1 cellular context compared by ENCODE assay signal in the genomic region with DNA sequence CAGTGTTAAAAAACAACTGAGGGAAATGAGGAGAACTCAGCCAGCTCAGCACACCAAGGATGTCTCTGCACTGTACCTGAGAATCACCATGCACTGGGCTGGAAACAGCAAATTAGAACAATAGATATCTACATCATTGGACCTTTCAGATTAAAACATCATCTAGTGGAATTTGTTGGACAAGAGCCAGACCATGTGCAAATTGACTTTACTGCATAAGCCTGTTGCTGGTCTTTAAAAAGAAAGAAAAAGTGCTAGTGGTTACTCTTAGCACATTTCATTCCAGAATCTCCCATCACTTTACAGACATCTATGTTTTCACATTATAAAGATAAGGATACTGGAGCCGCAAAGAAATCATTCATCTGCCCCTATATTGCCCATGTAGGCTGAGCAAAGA.
TF ChIP-seq lines count a peak whose summit lies in the region.

No MANE protein-coding gene starts in this region.

TF ChIP-seq in WTC11, 78 proteins besides CTCF, POLR2A, EP300 and RAD21 (continued from another document):
- TF ChIP-seq SMAD3 (CRISPR knock-in tag; IDR thresholded peaks at IDR 0.05; ENCODE audit: borderline replicate concordance): no peak
- TF ChIP-seq ESRRA (CRISPR knock-in tag; IDR thresholded peaks at IDR 0.05; ENCODE audit: borderline replicate concordance): no peak
- TF ChIP-seq, protein P1, sequence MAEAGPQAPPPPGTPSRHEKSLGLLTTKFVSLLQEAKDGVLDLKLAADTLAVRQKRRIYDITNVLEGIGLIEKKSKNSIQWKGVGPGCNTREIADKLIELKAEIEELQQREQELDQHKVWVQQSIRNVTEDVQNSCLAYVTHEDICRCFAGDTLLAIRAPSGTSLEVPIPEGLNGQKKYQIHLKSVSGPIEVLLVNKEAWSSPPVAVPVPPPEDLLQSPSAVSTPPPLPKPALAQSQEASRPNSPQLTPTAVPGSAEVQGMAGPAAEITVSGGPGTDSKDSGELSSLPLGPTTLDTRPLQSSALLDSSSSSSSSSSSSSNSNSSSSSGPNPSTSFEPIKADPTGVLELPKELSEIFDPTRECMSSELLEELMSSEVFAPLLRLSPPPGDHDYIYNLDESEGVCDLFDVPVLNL (CRISPR knock-in tag; IDR thresholded peaks at IDR 0.05; ENCODE audit: borderline replicate concordance, low read depth): no peak
- TF ChIP-seq, protein P2, sequence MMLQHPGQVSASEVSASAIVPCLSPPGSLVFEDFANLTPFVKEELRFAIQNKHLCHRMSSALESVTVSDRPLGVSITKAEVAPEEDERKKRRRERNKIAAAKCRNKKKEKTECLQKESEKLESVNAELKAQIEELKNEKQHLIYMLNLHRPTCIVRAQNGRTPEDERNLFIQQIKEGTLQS (CRISPR knock-in tag; conservative IDR thresholded peaks at IDR 0.05): no peak
- no peak for TF ChIP-seq ZNF416 (CRISPR knock-in tag; IDR thresholded peaks at IDR 0.05)
- no peak for TF ChIP-seq ATF1 (CRISPR knock-in tag; IDR thresholded peaks at IDR 0.05)
- TF ChIP-seq GRHL2 (CRISPR knock-in tag; IDR thresholded peaks at IDR 0.05; ENCODE audit: insufficient replicate concordance, severe bottlenecking): no peak
- no peak for TF ChIP-seq CREB1 (CRISPR knock-in tag; IDR thresholded peaks at IDR 0.05)
- TF ChIP-seq, protein P3, sequence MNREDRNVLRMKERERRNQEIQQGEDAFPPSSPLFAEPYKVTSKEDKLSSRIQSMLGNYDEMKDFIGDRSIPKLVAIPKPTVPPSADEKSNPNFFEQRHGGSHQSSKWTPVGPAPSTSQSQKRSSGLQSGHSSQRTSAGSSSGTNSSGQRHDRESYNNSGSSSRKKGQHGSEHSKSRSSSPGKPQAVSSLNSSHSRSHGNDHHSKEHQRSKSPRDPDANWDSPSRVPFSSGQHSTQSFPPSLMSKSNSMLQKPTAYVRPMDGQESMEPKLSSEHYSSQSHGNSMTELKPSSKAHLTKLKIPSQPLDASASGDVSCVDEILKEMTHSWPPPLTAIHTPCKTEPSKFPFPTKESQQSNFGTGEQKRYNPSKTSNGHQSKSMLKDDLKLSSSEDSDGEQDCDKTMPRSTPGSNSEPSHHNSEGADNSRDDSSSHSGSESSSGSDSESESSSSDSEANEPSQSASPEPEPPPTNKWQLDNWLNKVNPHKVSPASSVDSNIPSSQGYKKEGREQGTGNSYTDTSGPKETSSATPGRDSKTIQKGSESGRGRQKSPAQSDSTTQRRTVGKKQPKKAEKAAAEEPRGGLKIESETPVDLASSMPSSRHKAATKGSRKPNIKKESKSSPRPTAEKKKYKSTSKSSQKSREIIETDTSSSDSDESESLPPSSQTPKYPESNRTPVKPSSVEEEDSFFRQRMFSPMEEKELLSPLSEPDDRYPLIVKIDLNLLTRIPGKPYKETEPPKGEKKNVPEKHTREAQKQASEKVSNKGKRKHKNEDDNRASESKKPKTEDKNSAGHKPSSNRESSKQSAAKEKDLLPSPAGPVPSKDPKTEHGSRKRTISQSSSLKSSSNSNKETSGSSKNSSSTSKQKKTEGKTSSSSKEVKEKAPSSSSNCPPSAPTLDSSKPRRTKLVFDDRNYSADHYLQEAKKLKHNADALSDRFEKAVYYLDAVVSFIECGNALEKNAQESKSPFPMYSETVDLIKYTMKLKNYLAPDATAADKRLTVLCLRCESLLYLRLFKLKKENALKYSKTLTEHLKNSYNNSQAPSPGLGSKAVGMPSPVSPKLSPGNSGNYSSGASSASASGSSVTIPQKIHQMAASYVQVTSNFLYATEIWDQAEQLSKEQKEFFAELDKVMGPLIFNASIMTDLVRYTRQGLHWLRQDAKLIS (CRISPR knock-in tag; IDR thresholded peaks at IDR 0.05; ENCODE audit: borderline replicate concordance): no peak
- no peak for TF ChIP-seq ZNF121 (CRISPR knock-in tag; IDR thresholded peaks at IDR 0.05)
- no peak for TF ChIP-seq ZNF232 (CRISPR knock-in tag; IDR thresholded peaks at IDR 0.05)
- TF ChIP-seq, protein P4, sequence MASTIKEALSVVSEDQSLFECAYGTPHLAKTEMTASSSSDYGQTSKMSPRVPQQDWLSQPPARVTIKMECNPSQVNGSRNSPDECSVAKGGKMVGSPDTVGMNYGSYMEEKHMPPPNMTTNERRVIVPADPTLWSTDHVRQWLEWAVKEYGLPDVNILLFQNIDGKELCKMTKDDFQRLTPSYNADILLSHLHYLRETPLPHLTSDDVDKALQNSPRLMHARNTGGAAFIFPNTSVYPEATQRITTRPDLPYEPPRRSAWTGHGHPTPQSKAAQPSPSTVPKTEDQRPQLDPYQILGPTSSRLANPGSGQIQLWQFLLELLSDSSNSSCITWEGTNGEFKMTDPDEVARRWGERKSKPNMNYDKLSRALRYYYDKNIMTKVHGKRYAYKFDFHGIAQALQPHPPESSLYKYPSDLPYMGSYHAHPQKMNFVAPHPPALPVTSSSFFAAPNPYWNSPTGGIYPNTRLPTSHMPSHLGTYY (CRISPR knock-in tag; IDR thresholded peaks at IDR 0.05): no peak
